ENCODE assay signal across 11 cellular contexts in genomic region chr4:141771889-141772830, GRCh38.
DNase-seq lines count a peak whose midpoint lies in the region; ATAC-seq, FAIRE-seq and TF ChIP-seq lines count a peak whose summit lies in the region.
"Had no signal": no experiment of that assay in that cellular context is flagged by ENCODE, and none has a peak within 500 bp of the region (broad histone marks: within the 10 kb centered on the region; RNA-seq: fewer than 3 reads in every experiment).

No MANE protein-coding gene starts in this region.

- peak overlapping the region in 7 of 8 donors; percentile 18 to 96 (median 66) for H3K27ac Mint-ChIP-seq in CD8-positive, alpha-beta memory T cell

- intact Hi-C loops in sigmoid colon (cut with DNase I) = no loop called here

- H3K4me3 Mint-ChIP-seq in CD8-positive, alpha-beta memory T cell = peak overlapping the region; percentile 42 to 89 (median 69)

- peak; percentile 93 for ATAC-seq in HG02852 (IDR thresholded peaks at IDR 0.05; ENCODE audit: unreplicated experiment)

- no peaks in the 10 kb centered on the region for H3K9me3 Mint-ChIP-seq in CD8-positive, alpha-beta memory T cell

- peaks cover 2 to 3% of the 10 kb centered on the region in 2 donors for H3K27me3 Mint-ChIP-seq in CD8-positive, alpha-beta memory T cell

- peaks cover 18 to 27% (median 20%) of the 10 kb centered on the region in 3 donors for H3K4me1 Mint-ChIP-seq in CD8-positive, alpha-beta memory T cell

- no peaks in the 10 kb centered on the region for H3K4me1 ChIP-seq in CD8-positive, alpha-beta memory T cell (ENCODE audit: insufficient read depth, low read length)
- H3K4me1 ChIP-seq in sigmoid colon = no peaks in the 10 kb centered on the region

- FAIRE-seq in GM19239 (lab: Jason Lieb, UNC) = peak; percentile 8
- FAIRE-seq: endothelial cell of umbilical vein had no signal

- WGBS in sigmoid colon, 2 donors = 51 to 63% methylated on average over 10 of the region's 10 CpGs

- H3K27me3 ChIP-seq in CD8-positive, alpha-beta memory T cell (ENCODE audit: insufficient read depth, low read length, poor library complexity, severe bottlenecking) = peaks cover 5% of the 10 kb centered on the region
- no peaks in the 10 kb centered on the region for H3K27me3 ChIP-seq in sigmoid colon

- no peak for DNase-seq in CD8-positive, alpha-beta memory T cell
- no peak for DNase-seq in GM19239 (ENCODE audit: insufficient read length, low spot score)
- DNase-seq in OCI-M1 (lab: John Stamatoyannopoulos, UW) = peak; percentile 61
- no peak for DNase-seq in NCI-H82 treated with DMSO at 0.1 percent for 48 hours (lab: John Stamatoyannopoulos, UW; ENCODE audit: unreplicated experiment)
- no peak for DNase-seq in ACHN
- no peak for DNase-seq in sigmoid colon
- no peak for DNase-seq in SIG-M5 treated with dmso at 0.1 percent for 504 hours (lab: John Stamatoyannopoulos, UW; ENCODE audit: unreplicated experiment)
- DNase-seq: Karpas-422, WERI-Rb-1 had no signal

- no peaks in the 10 kb centered on the region for H3K9me3 ChIP-seq in CD8-positive, alpha-beta memory T cell (ENCODE audit: low read length)
- no peaks in the 10 kb centered on the region for H3K9me3 ChIP-seq in sigmoid colon

- CTCF ChIA-PET in CD8-positive, alpha-beta memory T cell (lab: Charles Lee) = no interaction called here

- H3K27ac ChIP-seq in CD8-positive, alpha-beta memory T cell (ENCODE audit: low read depth, low read length) = no peak overlapping the region
- H3K27ac ChIP-seq in sigmoid colon = no peak overlapping the region
- H3K27ac ChIP-seq: WERI-Rb-1 had no signal

- TF ChIP-seq CTCF in sigmoid colon (IDR thresholded peaks at IDR 0.05) = no peak

- no peak overlapping the region for H3K4me3 ChIP-seq in CD8-positive, alpha-beta memory T cell (ENCODE audit: low read length)
- no peak overlapping the region for H3K4me3 ChIP-seq in sigmoid colon

- TF ChIP-seq EP300 in sigmoid colon (IDR thresholded peaks at IDR 0.05) = no peak

- H3K36me3 Mint-ChIP-seq in CD8-positive, alpha-beta memory T cell = no peaks in the 10 kb centered on the region

- no peak for TF ChIP-seq POLR2A in sigmoid colon (IDR thresholded peaks at IDR 0.05)

- in situ Hi-C loops in ACHN (cut with HindIII; ENCODE audit: low pct_ligation_motif_present, low pct_unique_long_range_greater_than_20kb, low sequenced_read_pairs) = no loop called here

- no peaks in the 10 kb centered on the region for H3K36me3 ChIP-seq in CD8-positive, alpha-beta memory T cell (ENCODE audit: insufficient read depth, low read length)
- no peaks in the 10 kb centered on the region for H3K36me3 ChIP-seq in sigmoid colon
- H3K36me3 ChIP-seq: WERI-Rb-1 had no signal

- POLR2A ChIA-PET in CD8-positive, alpha-beta memory T cell (lab: Charles Lee) = no interaction called here
